ENCODE assay signal across 17 cellular contexts in genomic region chr10:77526861-77527617, GRCh38.
DNase-seq lines count a peak whose midpoint lies in the region; ATAC-seq, FAIRE-seq and TF ChIP-seq lines count a peak whose summit lies in the region.
"Had no signal": no experiment of that assay in that cellular context is flagged by ENCODE, and none has a peak within 500 bp of the region (broad histone marks: within the 10 kb centered on the region; RNA-seq: fewer than 3 reads in every experiment).

No MANE protein-coding gene starts in this region.

- H3K9me3 Mint-ChIP-seq in osteocyte (ENCODE audit: unreplicated experiment) (no peaks in the 10 kb centered on the region), WTC11 (no peaks in the 10 kb centered on the region)
- H3K9me3 Mint-ChIP-seq: activated naive CD8-positive, alpha-beta T cell treated with anti-CD3 and anti-CD28 coated beads, Interleukin-2, amount 10 ng/mL, durations not matched to agents 7 days and 5 days; activated T-cell treated with anti-CD3 and anti-CD28 coated beads, Interleukin-2, amount 50 U/mL, for 4 hours; effector memory CD8-positive, alpha-beta T cell; natural killer cell had no signal

- no peak overlapping the region for H3K9ac ChIP-seq in MM.1S (ENCODE audit: low read length)

- peak; percentile 23 for DNase-seq in H4 (ENCODE audit: low spot score)
- peak; percentile 65 for DNase-seq in NCI-H1436 (lab: John Stamatoyannopoulos, UW)
- no peak for DNase-seq in bronchial epithelial cell (ENCODE audit: low read depth)
- DNase-seq in osteocyte (ENCODE audit: extremely low spot score, unreplicated experiment), result no peak
- DNase-seq in MM.1S, result no peak
- DNase-seq in WTC11 (ENCODE audit: low spot score), result no peak
- no peak for DNase-seq in superior temporal gyrus (ENCODE audit: extremely low spot score)
- DNase-seq: activated CD4-positive, alpha-beta T cell treated with anti-CD3 and anti-CD28 coated beads, Interleukin-2, amount 50 U/mL, for 1 hour; activated naive CD8-positive, alpha-beta T cell treated with anti-CD3 and anti-CD28 coated beads, Interleukin-2, amount 10 ng/mL, durations not matched to agents 7 days and 5 days; activated T-cell treated with anti-CD3 and anti-CD28 coated beads, Interleukin-2, amount 50 U/mL, for 4 hours; effector memory CD8-positive, alpha-beta T cell; natural killer cell; NCI-H226 had no signal

- peaks cover 19% of the 10 kb centered on the region for H3K4me1 ChIP-seq in MM.1S (ENCODE audit: low read length)

- FAIRE-seq in bronchial epithelial cell (lab: Jason Lieb, UNC), result peak; percentile 85
- FAIRE-seq: D721Med, GM18507, GM19239 had no signal

- H2AFZ ChIP-seq in MM.1S (ENCODE audit: low read length), result no peak overlapping the region

- no peak overlapping the region for H3K4me3 ChIP-seq in bronchial epithelial cell (ENCODE audit: low read depth, low read length)
- H3K4me3 ChIP-seq in MM.1S (ENCODE audit: low read length), result no peak overlapping the region

- no peaks in the 10 kb centered on the region for H3F3A ChIP-seq in MM.1S (ENCODE audit: insufficient read depth, low read length)

- H3K4me1 Mint-ChIP-seq in osteocyte (ENCODE audit: unreplicated experiment) (peaks cover 92% of the 10 kb centered on the region), WTC11 (peaks cover 53% of the 10 kb centered on the region)
- H3K4me1 Mint-ChIP-seq: activated naive CD8-positive, alpha-beta T cell treated with anti-CD3 and anti-CD28 coated beads, Interleukin-2, amount 10 ng/mL, durations not matched to agents 7 days and 5 days; natural killer cell had no signal

- no peak overlapping the region for H3K27ac ChIP-seq in MM.1S (ENCODE audit: low read length)

- no peaks in the 10 kb centered on the region for H3K9me2 ChIP-seq in MM.1S (replicated peaks; ENCODE audit: insufficient read depth, low read length)

- ATAC-seq in GM21786 (IDR thresholded peaks at IDR 0.05; ENCODE audit: unreplicated experiment) (no peak), WTC11 (no peak)
- ATAC-seq: activated T-cell treated with anti-CD3 and anti-CD28 coated beads, Interleukin-2, amount 50 U/mL, for 4 hours; effector memory CD8-positive, alpha-beta T cell; natural killer cell had no signal

- H3K27ac Mint-ChIP-seq in osteocyte (ENCODE audit: unreplicated experiment) (peak overlapping the region; percentile 16), WTC11 (no peak overlapping the region)
- H3K27ac Mint-ChIP-seq: activated naive CD8-positive, alpha-beta T cell treated with anti-CD3 and anti-CD28 coated beads, Interleukin-2, amount 10 ng/mL, durations not matched to agents 7 days and 5 days; effector memory CD8-positive, alpha-beta T cell; natural killer cell had no signal

- no peak overlapping the region for H3K4me3 Mint-ChIP-seq in osteocyte (ENCODE audit: unreplicated experiment)
- H3K4me3 Mint-ChIP-seq in WTC11, result no peak overlapping the region
- H3K4me3 Mint-ChIP-seq: activated naive CD8-positive, alpha-beta T cell treated with anti-CD3 and anti-CD28 coated beads, Interleukin-2, amount 10 ng/mL, durations not matched to agents 7 days and 5 days; activated T-cell treated with anti-CD3 and anti-CD28 coated beads, Interleukin-2, amount 50 U/mL, for 4 hours; effector memory CD8-positive, alpha-beta T cell; natural killer cell had no signal

- H3K36me3 ChIP-seq in bronchial epithelial cell (ENCODE audit: control insufficient read depth, insufficient read depth, low read length) (no peaks in the 10 kb centered on the region), MM.1S (replicated peaks; ENCODE audit: insufficient read depth, low read length) (no peaks in the 10 kb centered on the region)

- H3K9me3 ChIP-seq in MM.1S (replicated peaks; ENCODE audit: insufficient read depth, low read length), result no peaks in the 10 kb centered on the region

- H3K79me2 ChIP-seq in MM.1S (ENCODE audit: low read length), result no peaks in the 10 kb centered on the region

- TF ChIP-seq CTCF in bronchial epithelial cell (IDR thresholded peaks at IDR 0.05; ENCODE audit: insufficient read depth, low read length, severe bottlenecking) (no peak), osteocyte (IDR thresholded peaks at IDR 0.05) (no peak), MM.1S (IDR thresholded peaks at IDR 0.05; ENCODE audit: low read length) (no peak), WTC11 (IDR thresholded peaks at IDR 0.05) (no peak)

- POLR2A ChIA-PET in WTC11 (lab: Charles Lee), result no interaction called here

- H4K20me1 ChIP-seq in MM.1S (ENCODE audit: insufficient read depth, low read length), result no peaks in the 10 kb centered on the region

- H3K36me3 Mint-ChIP-seq in osteocyte (ENCODE audit: unreplicated experiment), result no peaks in the 10 kb centered on the region
- no peaks in the 10 kb centered on the region for H3K36me3 Mint-ChIP-seq in WTC11
- H3K36me3 Mint-ChIP-seq: activated naive CD8-positive, alpha-beta T cell treated with anti-CD3 and anti-CD28 coated beads, Interleukin-2, amount 10 ng/mL, durations not matched to agents 7 days and 5 days; natural killer cell had no signal

- CTCF ChIA-PET in WTC11 (lab: Charles Lee), result no interaction called here

- H3K27me3 ChIP-seq in bronchial epithelial cell (ENCODE audit: control insufficient read depth, insufficient read depth, low read length) (no peaks in the 10 kb centered on the region), MM.1S (replicated peaks; ENCODE audit: insufficient read depth, low read length) (no peaks in the 10 kb centered on the region)

- H3K4me2 ChIP-seq in MM.1S (ENCODE audit: low read depth, low read length), result no peak overlapping the region

- H3K27me3 Mint-ChIP-seq in osteocyte (ENCODE audit: unreplicated experiment), result no peaks in the 10 kb centered on the region
- H3K27me3 Mint-ChIP-seq in WTC11 (ENCODE audit: low read depth), result no peaks in the 10 kb centered on the region

TF ChIP-seq in WTC11, 78 proteins besides CTCF, POLR2A, EP300 and RAD21:
- TF ChIP-seq ZBTB21 (CRISPR knock-in tag; IDR thresholded peaks at IDR 0.05; ENCODE audit: borderline replicate concordance), result no peak
- no peak for TF ChIP-seq TP53 (CRISPR knock-in tag; IDR thresholded peaks at IDR 0.05)
- no peak for TF ChIP-seq STAT6 (CRISPR knock-in tag; conservative IDR thresholded peaks at IDR 0.05; ENCODE audit: low read depth)
- no peak for TF ChIP-seq NFATC4 (CRISPR knock-in tag; IDR thresholded peaks at IDR 0.05)
- TF ChIP-seq RORB (CRISPR knock-in tag; IDR thresholded peaks at IDR 0.05), result no peak
- TF ChIP-seq ZNF219 (CRISPR knock-in tag; IDR thresholded peaks at IDR 0.05; ENCODE audit: borderline replicate concordance), result no peak
- TF ChIP-seq FOXJ3 (CRISPR knock-in tag; IDR thresholded peaks at IDR 0.05; ENCODE audit: borderline replicate concordance), result no peak
- no peak for TF ChIP-seq GABPB1 (CRISPR knock-in tag; IDR thresholded peaks at IDR 0.05)
- no peak for TF ChIP-seq ZNF416 (CRISPR knock-in tag; IDR thresholded peaks at IDR 0.05)
- TF ChIP-seq ZNF425 (CRISPR knock-in tag; conservative IDR thresholded peaks at IDR 0.05), result no peak
- TF ChIP-seq TEAD1 (CRISPR knock-in tag; IDR thresholded peaks at IDR 0.05), result no peak
TF ChIP-seq in WTC11: peak in this region for 0.

Comparison
In these comparisons a context has a peak if more than half of its experiments do, and no peak if none do; other contexts are left out.
1. DNase-seq: peak in H4 (single experiment) and NCI-H1436 (single experiment); none in bronchial epithelial cell (single experiment), osteocyte (single experiment), MM.1S (single experiment), WTC11 (single experiment) and superior temporal gyrus (single experiment).